ENCODE assay signal across 1 cellular context in the genomic region with DNA sequence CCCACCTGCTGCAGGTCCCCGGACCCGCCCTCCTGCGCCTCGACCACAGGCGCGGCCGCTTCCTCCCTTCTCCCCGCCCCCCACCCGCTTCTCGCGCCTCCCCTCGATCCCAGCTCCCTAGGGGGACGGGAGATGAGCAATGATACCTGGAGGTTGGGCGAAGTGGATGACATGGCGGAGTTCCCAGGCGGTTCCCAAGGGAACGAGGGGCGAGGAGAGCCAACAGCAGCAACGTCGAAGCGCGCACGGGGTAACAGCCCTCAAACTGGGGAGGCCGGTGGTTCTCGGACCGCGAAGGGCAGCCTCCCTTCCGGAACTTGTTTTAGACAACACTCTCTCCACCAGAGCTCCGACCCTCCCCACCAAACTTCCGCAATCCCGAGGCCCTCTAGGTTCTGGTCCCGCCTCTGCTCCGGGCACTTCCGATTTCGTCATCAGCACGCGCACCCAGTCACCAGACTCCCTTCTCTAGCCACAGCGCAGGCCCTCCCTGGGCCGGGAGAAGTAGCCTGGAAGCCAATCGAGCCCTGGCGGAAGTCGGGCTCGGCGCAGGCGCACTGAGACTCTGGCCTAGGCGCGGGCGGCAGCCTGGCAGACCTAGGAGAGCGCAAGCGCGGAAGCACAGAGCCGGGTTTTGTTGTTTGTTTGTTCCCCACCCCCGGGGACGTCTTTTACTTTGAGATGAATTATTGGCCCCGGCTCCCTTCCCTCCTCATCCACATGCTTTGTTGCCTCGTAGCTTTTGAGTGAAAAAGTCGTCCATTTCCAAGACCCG.
TF ChIP-seq lines count a peak whose summit lies in the region.

A gene (minus strand): TSS at position 390 of the 775 bp plus-strand sequence. CDS start 217 bp downstream, at position 173.

TF ChIP-seq in K562, 482 proteins besides CTCF, POLR2A, EP300 and RAD21 (continued from another document and continues in another):
- TF ChIP-seq, protein P1, sequence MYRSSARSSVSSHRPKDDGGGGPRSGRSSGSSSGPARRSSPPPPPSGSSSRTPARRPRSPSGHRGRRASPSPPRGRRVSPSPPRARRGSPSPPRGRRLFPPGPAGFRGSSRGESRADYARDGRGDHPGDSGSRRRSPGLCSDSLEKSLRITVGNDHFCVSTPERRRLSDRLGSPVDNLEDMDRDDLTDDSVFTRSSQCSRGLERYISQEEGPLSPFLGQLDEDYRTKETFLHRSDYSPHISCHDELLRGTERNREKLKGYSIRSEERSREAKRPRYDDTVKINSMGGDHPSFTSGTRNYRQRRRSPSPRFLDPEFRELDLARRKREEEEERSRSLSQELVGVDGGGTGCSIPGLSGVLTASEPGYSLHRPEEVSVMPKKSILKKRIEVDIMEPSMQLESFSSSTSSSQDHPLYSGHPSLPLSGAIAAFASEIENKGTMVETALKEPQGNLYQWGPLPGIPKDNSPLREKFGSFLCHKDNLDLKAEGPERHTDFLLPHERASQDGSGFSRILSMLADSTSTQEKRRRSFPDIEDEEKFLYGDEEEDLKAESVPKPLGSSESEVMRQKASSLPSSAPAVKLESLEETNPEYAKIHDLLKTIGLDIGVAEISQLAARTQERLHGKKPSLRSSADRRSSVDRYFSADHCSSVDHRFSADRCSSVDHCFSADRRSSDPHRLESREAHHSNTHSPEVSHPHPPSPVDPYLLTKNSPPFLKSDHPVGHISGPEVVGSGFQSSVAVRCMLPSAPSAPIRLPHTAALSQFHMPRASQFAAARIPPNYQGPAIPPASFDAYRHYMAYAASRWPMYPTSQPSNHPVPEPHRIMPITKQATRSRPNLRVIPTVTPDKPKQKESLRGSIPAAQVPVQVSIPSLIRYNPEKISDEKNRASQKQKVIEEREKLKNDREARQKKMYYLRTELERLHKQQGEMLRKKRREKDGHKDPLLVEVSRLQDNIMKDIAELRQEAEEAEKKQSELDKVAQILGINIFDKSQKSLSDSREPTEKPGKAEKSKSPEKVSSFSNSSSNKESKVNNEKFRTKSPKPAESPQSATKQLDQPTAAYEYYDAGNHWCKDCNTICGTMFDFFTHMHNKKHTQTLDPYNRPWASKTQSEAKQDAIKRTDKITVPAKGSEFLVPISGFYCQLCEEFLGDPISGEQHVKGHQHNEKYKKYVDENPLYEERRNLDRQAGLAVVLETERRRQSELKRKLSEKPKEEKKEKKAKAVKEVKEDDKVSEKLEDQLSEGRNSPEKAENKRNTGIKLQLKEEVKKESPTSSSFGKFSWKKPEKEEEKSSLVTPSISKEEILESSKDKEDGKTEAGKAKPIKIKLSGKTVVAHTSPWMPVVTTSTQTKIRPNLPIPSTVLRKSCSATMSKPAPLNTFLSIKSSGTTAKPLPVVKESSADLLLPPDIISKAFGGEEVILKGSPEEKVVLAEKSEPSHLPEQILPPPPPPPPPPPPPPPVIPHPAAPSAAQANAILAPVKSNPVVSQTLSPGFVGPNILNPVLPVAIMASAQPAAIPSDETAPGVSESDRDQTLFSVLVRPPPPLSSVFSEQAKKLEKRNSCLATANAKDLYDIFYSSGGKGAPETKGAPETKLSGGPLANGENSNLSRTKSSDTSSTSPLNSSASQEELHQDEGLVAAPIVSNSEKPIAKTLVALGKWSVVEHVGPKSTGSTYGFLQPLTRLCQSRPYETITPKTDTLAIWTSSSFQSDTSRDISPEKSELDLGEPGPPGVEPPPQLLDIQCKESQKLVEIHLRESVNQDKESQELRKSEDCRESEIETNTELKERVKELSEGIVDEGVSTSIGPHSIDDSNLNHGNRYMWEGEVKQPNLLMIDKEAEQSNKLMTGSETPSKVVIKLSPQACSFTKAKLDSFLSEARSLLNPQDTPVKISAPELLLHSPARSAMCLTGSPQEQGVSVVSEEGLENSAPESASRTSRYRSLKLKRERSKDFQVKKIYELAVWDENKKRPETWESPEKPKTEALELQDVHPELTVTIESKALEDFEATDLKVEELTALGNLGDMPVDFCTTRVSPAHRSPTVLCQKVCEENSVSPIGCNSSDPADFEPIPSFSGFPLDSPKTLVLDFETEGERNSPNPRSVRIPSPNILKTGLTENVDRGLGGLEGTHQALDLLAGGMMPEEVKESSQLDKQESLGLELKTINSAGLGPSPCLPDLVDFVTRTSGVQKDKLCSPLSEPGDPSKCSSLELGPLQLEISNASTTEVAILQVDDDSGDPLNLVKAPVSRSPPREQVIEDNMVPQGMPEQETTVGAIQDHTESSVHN (IDR thresholded peaks at IDR 0.05; ENCODE audit: borderline replicate concordance in 1 of 2, low read depth in 1 of 2), result no peak
- TF ChIP-seq ZNF699 (CRISPR knock-in tag; IDR thresholded peaks at IDR 0.05; ENCODE audit: insufficient replicate concordance) (no peak), HIVEP1 (CRISPR knock-in tag; IDR thresholded peaks at IDR 0.05) (no peak), ZNF384 (IDR thresholded peaks at IDR 0.05; ENCODE audit: low read depth, low read length) (no peak), BCL6 (CRISPR knock-in tag; IDR thresholded peaks at IDR 0.05) (no peak), SP2 (IDR thresholded peaks at IDR 0.05; ENCODE audit: extremely low read depth, low read depth, low read length, poor library complexity, severe bottlenecking) (peak; percentile 33), MTA1 (IDR thresholded peaks at IDR 0.05; ENCODE audit: borderline replicate concordance) (peak; percentile 98), TCF3 (CRISPR knock-in tag; IDR thresholded peaks at IDR 0.05) (no peak), GABPA (tag; conservative IDR thresholded peaks at IDR 0.05; ENCODE audit: low read depth) (peak; percentile 95), ESRRA (IDR thresholded peaks at IDR 0.05; ENCODE audit: borderline replicate concordance, low read depth) (peak; percentile 16; the same call in 1 of the 2 replicates), TSC22D4 (tag; IDR thresholded peaks at IDR 0.05) (no peak), TAF7 (tag; IDR thresholded peaks at IDR 0.05) (peak; percentile 28; the same call in 1 of the 2 replicates), BCOR (IDR thresholded peaks at IDR 0.05) (peak; percentile 20; the same call in 1 of the 2 replicates), ELF4 (CRISPR knock-in tag; IDR thresholded peaks at IDR 0.05) (peak; percentile 86), ZNF764 (CRISPR knock-in tag; IDR thresholded peaks at IDR 0.05; ENCODE audit: low read depth) (no peak), ETV1 (tag; conservative IDR thresholded peaks at IDR 0.05; ENCODE audit: low read depth) (peak; percentile 81), NFRKB (IDR thresholded peaks at IDR 0.05; ENCODE audit: low read depth) (no peak), MEF2A (IDR thresholded peaks at IDR 0.05; ENCODE audit: control insufficient read depth, low read depth, low read length) (no peak), RFX1 (IDR thresholded peaks at IDR 0.05) (peak; percentile 73), KDM4B (IDR thresholded peaks at IDR 0.05; ENCODE audit: borderline replicate concordance in 2 of 2, low read depth in 1 of 2) (peak in 1 of 2 experiments; percentile 52; a peak in 1 of 4 replicates), SMARCA5 (IDR thresholded peaks at IDR 0.05) (no peak), POLR2H (tag; IDR thresholded peaks at IDR 0.05; ENCODE audit: low read depth) (peak; percentile 75), PRPF4 (IDR thresholded peaks at IDR 0.05; ENCODE audit: insufficient read depth, low read depth, low read length, poor library complexity, severe bottlenecking) (no peak), TEAD4 (IDR thresholded peaks at IDR 0.05; ENCODE audit: low read length) (peak; percentile 10; the same call in 1 of the 2 replicates), TEAD4 (CRISPR knock-in tag; IDR thresholded peaks at IDR 0.05; ENCODE audit: borderline replicate concordance) (no peak), ELF1 (tag; IDR thresholded peaks at IDR 0.05) (peak; percentile 100), LCOR (CRISPR knock-in tag; IDR thresholded peaks at IDR 0.05) (peak; percentile 75), THRAP3 (IDR thresholded peaks at IDR 0.05; ENCODE audit: borderline replicate concordance) (no peak), ZNF717 (CRISPR knock-in tag; IDR thresholded peaks at IDR 0.05) (no peak), ZBTB1 (CRISPR knock-in tag; IDR thresholded peaks at IDR 0.05; ENCODE audit: borderline replicate concordance, low read depth) (peak; percentile 53; the same call in 1 of the 2 replicates), SIN3A (IDR thresholded peaks at IDR 0.05; ENCODE audit: borderline replicate concordance in 2 of 2, control insufficient read depth in 1 of 2, low read depth in 2 of 2, low read length in 2 of 2) (peak; percentile 43 to 65; a peak in 2 of 4 replicates), ETV5 (CRISPR knock-in tag; IDR thresholded peaks at IDR 0.05; ENCODE audit: low read depth) (peak; percentile 79), ZNF165 (CRISPR knock-in tag; IDR thresholded peaks at IDR 0.05; ENCODE audit: borderline replicate concordance) (no peak), NR2C2 (CRISPR knock-in tag; IDR thresholded peaks at IDR 0.05) (no peak), NR2C2 (tag; IDR thresholded peaks at IDR 0.05) (peak; percentile 87)
- TF ChIP-seq, protein P2, sequence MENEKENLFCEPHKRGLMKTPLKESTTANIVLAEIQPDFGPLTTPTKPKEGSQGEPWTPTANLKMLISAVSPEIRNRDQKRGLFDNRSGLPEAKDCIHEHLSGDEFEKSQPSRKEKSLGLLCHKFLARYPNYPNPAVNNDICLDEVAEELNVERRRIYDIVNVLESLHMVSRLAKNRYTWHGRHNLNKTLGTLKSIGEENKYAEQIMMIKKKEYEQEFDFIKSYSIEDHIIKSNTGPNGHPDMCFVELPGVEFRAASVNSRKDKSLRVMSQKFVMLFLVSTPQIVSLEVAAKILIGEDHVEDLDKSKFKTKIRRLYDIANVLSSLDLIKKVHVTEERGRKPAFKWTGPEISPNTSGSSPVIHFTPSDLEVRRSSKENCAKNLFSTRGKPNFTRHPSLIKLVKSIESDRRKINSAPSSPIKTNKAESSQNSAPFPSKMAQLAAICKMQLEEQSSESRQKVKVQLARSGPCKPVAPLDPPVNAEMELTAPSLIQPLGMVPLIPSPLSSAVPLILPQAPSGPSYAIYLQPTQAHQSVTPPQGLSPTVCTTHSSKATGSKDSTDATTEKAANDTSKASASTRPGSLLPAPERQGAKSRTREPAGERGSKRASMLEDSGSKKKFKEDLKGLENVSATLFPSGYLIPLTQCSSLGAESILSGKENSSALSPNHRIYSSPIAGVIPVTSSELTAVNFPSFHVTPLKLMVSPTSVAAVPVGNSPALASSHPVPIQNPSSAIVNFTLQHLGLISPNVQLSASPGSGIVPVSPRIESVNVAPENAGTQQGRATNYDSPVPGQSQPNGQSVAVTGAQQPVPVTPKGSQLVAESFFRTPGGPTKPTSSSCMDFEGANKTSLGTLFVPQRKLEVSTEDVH (IDR thresholded peaks at IDR 0.05; ENCODE audit: low read depth, partially characterized antibody), result peak; percentile 97
- TF ChIP-seq, protein P3, sequence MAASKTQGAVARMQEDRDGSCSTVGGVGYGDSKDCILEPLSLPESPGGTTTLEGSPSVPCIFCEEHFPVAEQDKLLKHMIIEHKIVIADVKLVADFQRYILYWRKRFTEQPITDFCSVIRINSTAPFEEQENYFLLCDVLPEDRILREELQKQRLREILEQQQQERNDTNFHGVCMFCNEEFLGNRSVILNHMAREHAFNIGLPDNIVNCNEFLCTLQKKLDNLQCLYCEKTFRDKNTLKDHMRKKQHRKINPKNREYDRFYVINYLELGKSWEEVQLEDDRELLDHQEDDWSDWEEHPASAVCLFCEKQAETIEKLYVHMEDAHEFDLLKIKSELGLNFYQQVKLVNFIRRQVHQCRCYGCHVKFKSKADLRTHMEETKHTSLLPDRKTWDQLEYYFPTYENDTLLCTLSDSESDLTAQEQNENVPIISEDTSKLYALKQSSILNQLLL (CRISPR knock-in tag; IDR thresholded peaks at IDR 0.05; ENCODE audit: borderline replicate concordance), result no peak
- TF ChIP-seq, protein P4, sequence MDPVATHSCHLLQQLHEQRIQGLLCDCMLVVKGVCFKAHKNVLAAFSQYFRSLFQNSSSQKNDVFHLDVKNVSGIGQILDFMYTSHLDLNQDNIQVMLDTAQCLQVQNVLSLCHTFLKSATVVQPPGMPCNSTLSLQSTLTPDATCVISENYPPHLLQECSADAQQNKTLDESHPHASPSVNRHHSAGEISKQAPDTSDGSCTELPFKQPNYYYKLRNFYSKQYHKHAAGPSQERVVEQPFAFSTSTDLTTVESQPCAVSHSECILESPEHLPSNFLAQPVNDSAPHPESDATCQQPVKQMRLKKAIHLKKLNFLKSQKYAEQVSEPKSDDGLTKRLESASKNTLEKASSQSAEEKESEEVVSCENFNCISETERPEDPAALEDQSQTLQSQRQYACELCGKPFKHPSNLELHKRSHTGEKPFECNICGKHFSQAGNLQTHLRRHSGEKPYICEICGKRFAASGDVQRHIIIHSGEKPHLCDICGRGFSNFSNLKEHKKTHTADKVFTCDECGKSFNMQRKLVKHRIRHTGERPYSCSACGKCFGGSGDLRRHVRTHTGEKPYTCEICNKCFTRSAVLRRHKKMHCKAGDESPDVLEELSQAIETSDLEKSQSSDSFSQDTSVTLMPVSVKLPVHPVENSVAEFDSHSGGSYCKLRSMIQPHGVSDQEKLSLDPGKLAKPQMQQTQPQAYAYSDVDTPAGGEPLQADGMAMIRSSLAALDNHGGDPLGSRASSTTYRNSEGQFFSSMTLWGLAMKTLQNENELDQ (CRISPR knock-in tag; IDR thresholded peaks at IDR 0.05; ENCODE audit: borderline replicate concordance), result no peak
- TF ChIP-seq, protein P5, sequence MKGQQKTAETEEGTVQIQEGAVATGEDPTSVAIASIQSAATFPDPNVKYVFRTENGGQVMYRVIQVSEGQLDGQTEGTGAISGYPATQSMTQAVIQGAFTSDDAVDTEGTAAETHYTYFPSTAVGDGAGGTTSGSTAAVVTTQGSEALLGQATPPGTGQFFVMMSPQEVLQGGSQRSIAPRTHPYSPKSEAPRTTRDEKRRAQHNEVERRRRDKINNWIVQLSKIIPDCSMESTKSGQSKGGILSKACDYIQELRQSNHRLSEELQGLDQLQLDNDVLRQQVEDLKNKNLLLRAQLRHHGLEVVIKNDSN (CRISPR knock-in tag; IDR thresholded peaks at IDR 0.05), result peak; percentile 34; the same call in 1 of the 2 replicates
- TF ChIP-seq, protein P6, sequence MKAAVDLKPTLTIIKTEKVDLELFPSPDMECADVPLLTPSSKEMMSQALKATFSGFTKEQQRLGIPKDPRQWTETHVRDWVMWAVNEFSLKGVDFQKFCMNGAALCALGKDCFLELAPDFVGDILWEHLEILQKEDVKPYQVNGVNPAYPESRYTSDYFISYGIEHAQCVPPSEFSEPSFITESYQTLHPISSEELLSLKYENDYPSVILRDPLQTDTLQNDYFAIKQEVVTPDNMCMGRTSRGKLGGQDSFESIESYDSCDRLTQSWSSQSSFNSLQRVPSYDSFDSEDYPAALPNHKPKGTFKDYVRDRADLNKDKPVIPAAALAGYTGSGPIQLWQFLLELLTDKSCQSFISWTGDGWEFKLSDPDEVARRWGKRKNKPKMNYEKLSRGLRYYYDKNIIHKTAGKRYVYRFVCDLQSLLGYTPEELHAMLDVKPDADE (conservative IDR thresholded peaks at IDR 0.05; ENCODE audit: control insufficient read depth, low read depth, low read length), result peak; percentile 33; the same call in 1 of the 2 replicates
- TF ChIP-seq, protein P7, sequence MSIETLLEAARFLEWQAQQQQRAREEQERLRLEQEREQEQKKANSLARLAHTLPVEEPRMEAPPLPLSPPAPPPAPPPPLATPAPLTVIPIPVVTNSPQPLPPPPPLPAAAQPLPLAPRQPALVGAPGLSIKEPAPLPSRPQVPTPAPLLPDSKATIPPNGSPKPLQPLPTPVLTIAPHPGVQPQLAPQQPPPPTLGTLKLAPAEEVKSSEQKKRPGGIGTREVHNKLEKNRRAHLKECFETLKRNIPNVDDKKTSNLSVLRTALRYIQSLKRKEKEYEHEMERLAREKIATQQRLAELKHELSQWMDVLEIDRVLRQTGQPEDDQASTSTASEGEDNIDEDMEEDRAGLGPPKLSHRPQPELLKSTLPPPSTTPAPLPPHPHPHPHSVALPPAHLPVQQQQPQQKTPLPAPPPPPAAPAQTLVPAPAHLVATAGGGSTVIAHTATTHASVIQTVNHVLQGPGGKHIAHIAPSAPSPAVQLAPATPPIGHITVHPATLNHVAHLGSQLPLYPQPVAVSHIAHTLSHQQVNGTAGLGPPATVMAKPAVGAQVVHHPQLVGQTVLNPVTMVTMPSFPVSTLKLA (conservative IDR thresholded peaks at IDR 0.05), result peak; percentile 64 to 86
